In the genomic region with DNA sequence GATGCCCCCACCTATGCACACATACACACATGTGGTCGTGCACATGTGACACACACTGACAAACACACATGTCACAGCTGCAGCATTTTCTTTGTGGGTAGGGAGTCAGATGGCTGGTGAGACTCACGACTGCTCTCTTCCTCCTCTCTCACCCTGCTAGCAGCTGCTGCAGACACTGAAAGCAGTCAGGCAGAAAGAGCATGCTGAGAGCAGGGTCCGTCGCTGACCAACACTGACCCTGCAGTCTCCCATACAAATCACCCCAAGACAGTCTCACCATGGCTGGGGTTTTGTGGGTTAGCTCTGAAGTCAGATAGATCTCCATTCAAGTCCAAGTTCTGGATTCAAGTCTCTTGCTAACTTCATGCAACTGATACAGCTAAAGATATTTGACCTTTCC, we compare ENCODE assay signal across 29 cellular contexts.
"Had no signal": no experiment of that assay in that cellular context is flagged by ENCODE, and none has a peak within 500 bp of the region (broad histone marks: within the 10 kb centered on the region; RNA-seq: fewer than 3 reads in every experiment).

No MANE protein-coding gene starts in this region.

- H3K4me2 ChIP-seq: PC-9 had no signal

- H3K36me3 ChIP-seq: ascending aorta had no signal

- H3K4me1 Mint-ChIP-seq: activated naive CD8-positive, alpha-beta T cell treated with anti-CD3 and anti-CD28 coated beads, Interleukin-2, amount 50 U/mL, for 24 hours; T-helper 17 cell; WTC11 had no signal

- H3K4me3 Mint-ChIP-seq: activated CD8-positive, alpha-beta T cell treated with anti-CD3 and anti-CD28 coated beads, Interleukin-2, amount 10 ng/mL, durations not matched to agents 7 days and 5 days; activated naive CD8-positive, alpha-beta T cell treated with anti-CD3 and anti-CD28 coated beads, Interleukin-2, amount 50 U/mL, for 24 hours; brain; T-helper 17 cell; WTC11 had no signal

- H3K27me3 ChIP-seq: ascending aorta had no signal

- H3K4me1 ChIP-seq: ascending aorta had no signal

- DNase-seq: activated CD4-positive, alpha-beta T cell treated with anti-CD3 and anti-CD28 coated beads for 48 hours; activated CD4-positive, alpha-beta T cell treated with anti-CD3 and anti-CD28 coated beads, Interleukin-2, amount 50 U/mL, for 4 hours; activated CD4-positive, CD25-positive, alpha-beta regulatory T cell treated with anti-CD3 and anti-CD28 coated beads, Interleukin-2, amount 50 U/mL, for 72 hours; activated CD8-positive, alpha-beta memory T cell treated with anti-CD3 and anti-CD28 coated beads, Interleukin-2, amount 50 U/mL, for 48 hours; activated CD8-positive, alpha-beta T cell treated with anti-CD3 and anti-CD28 coated beads, Interleukin-2, amount 10 ng/mL, durations not matched to agents 7 days and 5 days; activated effector memory CD4-positive, alpha-beta T cell treated with Interleukin-2 at 50 U/mL for 16 hours; activated naive CD4-positive, alpha-beta T cell; activated naive CD8-positive, alpha-beta T cell treated with anti-CD3 and anti-CD28 coated beads, Interleukin-2, amount 50 U/mL, for 24 hours; activated T-cell treated with anti-CD3 and anti-CD28 coated beads, Interleukin-2, amount 50 U/mL, for 1 hour; amniotic stem cell; cerebellar nuclear complex; Karpas-422; MM.1S; NCI-H1930; NCI-H2107; NCI-H2171 treated with DMSO at 0.1 percent for 48 hours; NCI-H345; NCI-H510A; NCI-H526 treated with DMSO at 0.1 percent for 48 hours; NCI-H82; PC-9; SIG-M5; T-helper 17 cell; T-helper 9 cell had no signal

- H3K9me3 ChIP-seq: ascending aorta had no signal

- H3K27ac ChIP-seq: ascending aorta, PC-9 had no signal

- H3K27me3 Mint-ChIP-seq: activated naive CD8-positive, alpha-beta T cell treated with anti-CD3 and anti-CD28 coated beads, Interleukin-2, amount 50 U/mL, for 24 hours; brain; T-helper 17 cell had no signal

- H3K9me3 Mint-ChIP-seq: activated naive CD8-positive, alpha-beta T cell treated with anti-CD3 and anti-CD28 coated beads, Interleukin-2, amount 50 U/mL, for 24 hours; WTC11 had no signal

- H2AFZ ChIP-seq: PC-9 had no signal

- H3K36me3 Mint-ChIP-seq: activated naive CD4-positive, alpha-beta T cell treated with anti-CD3 and anti-CD28 coated beads, Interleukin-2, amount 50 U/mL, for 72 hours; brain; WTC11 had no signal

- H3K27ac Mint-ChIP-seq: activated CD8-positive, alpha-beta T cell treated with anti-CD3 and anti-CD28 coated beads, Interleukin-2, amount 10 ng/mL, durations not matched to agents 7 days and 5 days; activated naive CD4-positive, alpha-beta T cell treated with anti-CD3 and anti-CD28 coated beads, Interleukin-2, amount 50 U/mL, for 72 hours; activated naive CD8-positive, alpha-beta T cell treated with anti-CD3 and anti-CD28 coated beads, Interleukin-2, amount 50 U/mL, for 24 hours; T-helper 17 cell; WTC11 had no signal

- H3K4me3 ChIP-seq: ascending aorta, K562, PC-9 had no signal

- ATAC-seq: activated CD8-positive, alpha-beta T cell treated with anti-CD3 and anti-CD28 coated beads, Interleukin-2, amount 10 ng/mL, durations not matched to agents 7 days and 5 days; activated naive CD4-positive, alpha-beta T cell treated with anti-CD3 and anti-CD28 coated beads, Interleukin-2, amount 50 U/mL, for 72 hours; activated naive CD8-positive, alpha-beta T cell treated with anti-CD3 and anti-CD28 coated beads, Interleukin-2, amount 50 U/mL, for 24 hours; K562; T-helper 17 cell; WTC11 had no signal

- FAIRE-seq: K562 had no signal
